ENCODE assay signal across 8 cellular contexts in the genomic region with DNA sequence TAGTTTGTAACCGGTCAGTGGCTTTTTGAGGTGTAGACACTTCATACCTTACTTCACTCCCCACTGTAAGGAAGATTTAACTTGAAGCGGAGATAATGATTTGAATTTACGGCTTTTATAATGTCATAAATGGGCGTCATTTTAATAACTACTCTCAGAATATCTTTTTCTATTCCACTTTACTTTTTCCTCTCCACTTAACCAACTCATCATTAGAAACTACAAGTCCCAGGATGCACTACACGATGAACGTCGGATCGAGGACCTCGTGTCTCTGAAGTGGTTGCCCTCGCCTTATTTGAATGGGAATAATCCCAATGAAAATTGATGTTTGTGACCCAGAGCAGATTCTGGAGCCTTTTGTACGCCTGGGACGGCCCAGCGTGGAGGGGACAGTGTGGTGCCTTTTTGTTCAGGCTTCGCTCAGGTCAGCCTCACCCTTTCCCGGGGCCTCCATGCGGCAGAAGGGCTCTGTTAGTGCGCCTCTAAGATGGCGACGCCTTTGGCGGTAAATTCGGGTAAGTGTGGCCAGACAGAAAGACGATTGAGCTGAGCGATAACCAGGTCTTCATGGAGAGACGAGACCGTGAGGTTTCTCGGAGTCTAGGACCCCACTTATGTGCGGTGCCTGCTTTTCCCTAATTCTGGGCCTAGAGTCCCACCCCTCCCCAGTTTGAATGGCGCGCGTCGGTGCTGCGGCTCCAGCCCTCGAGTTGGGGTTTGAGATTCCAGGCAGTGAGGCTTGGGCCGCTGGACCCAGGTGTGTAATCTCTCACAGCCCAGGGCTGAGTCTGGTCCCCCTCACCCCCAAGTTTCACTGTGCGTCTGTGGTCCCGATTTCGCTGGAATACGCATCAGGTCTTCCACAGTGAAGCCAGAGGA. TPM values are rescaled to one million over a fixed set of nuclear protein-coding genes. Genes with fewer than 3 reads are reported as not detected.
DNase-seq lines count a peak whose midpoint lies in the region; ATAC-seq and TF ChIP-seq lines count a peak whose summit lies in the region.

A gene with protein sequence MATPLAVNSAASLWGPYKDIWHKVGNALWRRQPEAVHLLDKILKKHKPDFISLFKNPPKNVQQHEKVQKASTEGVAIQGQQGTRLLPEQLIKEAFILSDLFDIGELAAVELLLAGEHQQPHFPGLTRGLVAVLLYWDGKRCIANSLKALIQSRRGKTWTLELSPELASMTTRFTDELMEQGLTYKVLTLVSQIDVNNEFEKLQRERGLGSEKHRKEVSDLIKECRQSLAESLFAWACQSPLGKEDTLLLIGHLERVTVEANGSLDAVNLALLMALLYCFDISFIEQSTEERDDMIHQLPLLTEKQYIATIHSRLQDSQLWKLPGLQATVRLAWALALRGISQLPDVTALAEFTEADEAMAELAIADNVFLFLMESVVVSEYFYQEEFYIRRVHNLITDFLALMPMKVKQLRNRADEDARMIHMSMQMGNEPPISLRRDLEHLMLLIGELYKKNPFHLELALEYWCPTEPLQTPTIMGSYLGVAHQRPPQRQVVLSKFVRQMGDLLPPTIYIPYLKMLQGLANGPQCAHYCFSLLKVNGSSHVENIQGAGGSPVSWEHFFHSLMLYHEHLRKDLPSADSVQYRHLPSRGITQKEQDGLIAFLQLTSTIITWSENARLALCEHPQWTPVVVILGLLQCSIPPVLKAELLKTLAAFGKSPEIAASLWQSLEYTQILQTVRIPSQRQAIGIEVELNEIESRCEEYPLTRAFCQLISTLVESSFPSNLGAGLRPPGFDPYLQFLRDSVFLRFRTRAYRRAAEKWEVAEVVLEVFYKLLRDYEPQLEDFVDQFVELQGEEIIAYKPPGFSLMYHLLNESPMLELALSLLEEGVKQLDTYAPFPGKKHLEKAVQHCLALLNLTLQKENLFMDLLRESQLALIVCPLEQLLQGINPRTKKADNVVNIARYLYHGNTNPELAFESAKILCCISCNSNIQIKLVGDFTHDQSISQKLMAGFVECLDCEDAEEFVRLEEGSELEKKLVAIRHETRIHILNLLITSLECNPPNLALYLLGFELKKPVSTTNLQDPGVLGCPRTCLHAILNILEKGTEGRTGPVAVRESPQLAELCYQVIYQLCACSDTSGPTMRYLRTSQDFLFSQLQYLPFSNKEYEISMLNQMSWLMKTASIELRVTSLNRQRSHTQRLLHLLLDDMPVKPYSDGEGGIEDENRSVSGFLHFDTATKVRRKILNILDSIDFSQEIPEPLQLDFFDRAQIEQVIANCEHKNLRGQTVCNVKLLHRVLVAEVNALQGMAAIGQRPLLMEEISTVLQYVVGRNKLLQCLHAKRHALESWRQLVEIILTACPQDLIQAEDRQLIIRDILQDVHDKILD (N-terminal part only) (plus strand): TSS at position 463 of the 882 bp plus-strand sequence. CDS start 28 bp downstream, at position 491.

- peaks cover 23% of the 10 kb centered on the region for H3K4me1 ChIP-seq in HUES64 (ENCODE audit: insufficient read depth, low read length)
- H3K4me1 ChIP-seq in mucosa of rectum (ENCODE audit: control insufficient read depth in 2 of 2, insufficient read depth in 2 of 2, low read length in 2 of 2): peaks cover 5 to 6% of the 10 kb centered on the region in 2 donors

- peak within 1 kb of the TSS; percentile 90 for H3K4me3 ChIP-seq in HUES64 (ENCODE audit: low read length)
- H3K4me3 ChIP-seq in epithelial cell of proximal tubule (ENCODE audit: low read depth, low read length): peak within 1 kb of the TSS; percentile 93
- H3K4me3 ChIP-seq in mucosa of rectum (ENCODE audit: low read length in 2 of 2): peak within 1 kb of the TSS; percentile 95 to 96

- H3K27ac ChIP-seq in HUES64 (ENCODE audit: low read depth, low read length) (peak within 1 kb of the TSS; percentile 95), mucosa of rectum (ENCODE audit: low read depth in 2 of 2, low read length in 2 of 2) (peak within 1 kb of the TSS; percentile 87 to 88)

- WGBS in HUES64: under 1% methylated on average over 35 of the region's 38 CpGs

- H3K9me3 ChIP-seq in HUES64 (ENCODE audit: insufficient read depth, low read depth, low read length) (no peaks in the 10 kb centered on the region), mucosa of rectum (ENCODE audit: control insufficient read depth in 2 of 2, low read length in 2 of 2) (no peaks in the 10 kb centered on the region)

- TF ChIP-seq CTCF in epithelial cell of proximal tubule (conservative IDR thresholded peaks at IDR 0.05; ENCODE audit: low read depth, low read length): no peak

- peak; percentile 65 for ATAC-seq in GM21515 (IDR thresholded peaks at IDR 0.05; ENCODE audit: unreplicated experiment)

- H3K9ac ChIP-seq in HUES64 (ENCODE audit: low read depth, low read length) (peak within 1 kb of the TSS; percentile 98), mucosa of rectum (ENCODE audit: low read depth in 1 of 2, low read length in 2 of 2) (peak within 1 kb of the TSS; percentile 86 to 91)

- DNase-seq in DMS114 treated with DMSO at 0.1 percent for 48 hours (lab: John Stamatoyannopoulos, UW; ENCODE audit: unreplicated experiment): peak; percentile 80
- peak; percentile 82 for DNase-seq in OCI-M1 (lab: John Stamatoyannopoulos, UW)
- peak; percentile 60 for DNase-seq in activated T-cell treated with anti-CD3 and anti-CD28 coated beads for 1 hour (ENCODE audit: low read depth)
- peak; percentile 50 for DNase-seq in epithelial cell of proximal tubule (ENCODE audit: low read depth)
- DNase-seq in stimulated activated CD8-positive, alpha-beta memory T cell treated with anti-CD3 and anti-CD28 coated beads, Interleukin-4, amount 100 ng/mL, for 4 hours (ENCODE audit: low read depth in 2 of 2, low spot score in 1 of 2): peak; percentile 37 to 54

- no peaks in the 10 kb centered on the region for H3K36me3 ChIP-seq in HUES64 (ENCODE audit: insufficient read depth, low read length)
- H3K36me3 ChIP-seq in mucosa of rectum (ENCODE audit: control insufficient read depth in 2 of 2, insufficient read depth in 2 of 2, low read length in 2 of 2): no peaks in the 10 kb centered on the region

- no peaks in the 10 kb centered on the region for H3K27me3 ChIP-seq in HUES64 (ENCODE audit: insufficient read depth, low read length)
- no peaks in the 10 kb centered on the region for H3K27me3 ChIP-seq in mucosa of rectum (ENCODE audit: control insufficient read depth in 2 of 2, insufficient read depth in 2 of 2, low read length in 2 of 2)

RNA-seq across cellular contexts. Expression of the gene that starts here (rescaled TPM):
- polyA plus RNA-seq in HUES64 (2013, experiment 1 of 2): 97.9 TPM
- polyA plus RNA-seq in HUES64 (2013, experiment 2 of 2): 106 TPM
- 89.9 and 91.6 TPM in 2 replicates for total RNA-seq in epithelial cell of proximal tubule

Comparison
In these comparisons a context has a peak if more than half of its experiments do, and no peak if none do; other contexts are left out.
1. Peak in every context shown above with its lines: DNase-seq, ATAC-seq, H3K4me3 ChIP-seq and H3K27ac ChIP-seq.